9 cellular contexts compared by ENCODE assay signal in the genomic region with DNA sequence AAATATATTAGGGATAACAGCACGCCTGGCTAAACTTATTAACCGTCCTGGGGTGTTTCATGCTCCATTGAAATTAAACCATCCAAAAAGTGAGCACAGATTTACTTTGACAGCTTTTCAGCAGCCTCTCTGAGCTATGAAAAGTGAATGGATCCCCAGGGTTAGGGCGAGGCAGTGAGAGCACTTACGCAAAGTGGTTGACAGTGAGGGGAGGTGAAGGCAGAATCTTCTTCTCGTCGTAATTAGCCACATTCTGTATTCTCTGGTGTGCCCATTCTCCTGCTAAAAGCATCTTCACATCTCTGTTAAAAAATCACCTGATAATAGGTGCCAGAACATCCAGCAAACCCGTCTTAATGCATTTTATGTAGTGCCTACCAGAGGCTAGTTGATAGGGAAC. TPM values are rescaled to one million over a fixed set of nuclear protein-coding genes. Genes with fewer than 3 reads are reported as not detected.
A peak's percentile ranks its signal among the peaks of the same experiment; 100 is the strongest.
DNase-seq lines count a peak whose midpoint lies in the region; ATAC-seq and TF ChIP-seq lines count a peak whose summit lies in the region.
"Had no signal": no experiment of that assay in that cellular context is flagged by ENCODE, and none has a peak within 500 bp of the region (broad histone marks: within the 10 kb centered on the region; RNA-seq: fewer than 3 reads in every experiment).

No MANE protein-coding gene starts in this region.

- peak overlapping the region; percentile 73 to 86; a peak in 2 of 4 replicates for H3K4me3 ChIP-seq in Panc1 (ENCODE audit: low read depth in 2 of 2, low read length in 2 of 2)
- H3K4me3 ChIP-seq in stomach = peak overlapping the region; percentile 87 to 90 (median 89)

- H3K36me3 ChIP-seq in Panc1 (ENCODE audit: control insufficient read depth, insufficient read depth, low read length) = no peaks in the 10 kb centered on the region; the same call in 1 of the 2 replicates
- H3K36me3 ChIP-seq in stomach = peaks cover 5 to 15% (median 10%) of the 10 kb centered on the region in 4 donors

- H3K27ac ChIP-seq in Panc1 (ENCODE audit: low read length) (no peak overlapping the region), stomach (peak overlapping the region in 4 of 5 donors; percentile 32 to 98 (median 98))

- H3K4me3 Mint-ChIP-seq in activated T-cell treated with anti-CD3 and anti-CD28 coated beads, Interleukin-2, amount 50 U/mL, for 24 hours = peak overlapping the region; percentile 86

- H3K27me3 ChIP-seq in Panc1 (ENCODE audit: control insufficient read depth, insufficient read depth, low read length) (peaks cover 3% of the 10 kb centered on the region; the same call in 1 of the 2 replicates), stomach (no peaks in the 10 kb centered on the region)

- 31 to 58% (median 38%) methylated on average over 7 of the region's 7 CpGs for WGBS in stomach, 5 donors

- intact Hi-C loops in Panc1 (cut with micrococcal nuclease; ENCODE audit: unreplicated experiment) = loop anchor here (5.0 to 10.0 kb wide), 3 partner anchors 306 to 1816 kb away; no protein-coding TSS in a partner anchor
- intact Hi-C loops in stomach (cut with DNase I; ENCODE audit: low total_unique reads) = no loop called here

- TF ChIP-seq CTCF in Panc1 (IDR thresholded peaks at IDR 0.05) = no peak
- TF ChIP-seq CTCF in stomach (IDR thresholded peaks at IDR 0.05) = no peak

- H3K27me3 Mint-ChIP-seq in activated T-cell treated with anti-CD3 and anti-CD28 coated beads, Interleukin-2, amount 50 U/mL, for 24 hours = no peaks in the 10 kb centered on the region
- H3K27me3 Mint-ChIP-seq: stimulated activated memory B cell treated with anti-CD40 and anti-IgM and Interleukin-4, amounts not matched to agents 10 μg/mL and 1 μg/mL and 100 μg/mL, for 72 hours had no signal

- no peaks in the 10 kb centered on the region for H3K9me3 Mint-ChIP-seq in activated T-cell treated with anti-CD3 and anti-CD28 coated beads, Interleukin-2, amount 50 U/mL, for 24 hours
- H3K9me3 Mint-ChIP-seq: stimulated activated memory B cell treated with anti-CD40 and anti-IgM and Interleukin-4, amounts not matched to agents 10 μg/mL and 1 μg/mL and 100 μg/mL, for 72 hours had no signal

- no peak overlapping the region for H3K27ac Mint-ChIP-seq in activated T-cell treated with anti-CD3 and anti-CD28 coated beads, Interleukin-2, amount 50 U/mL, for 24 hours

- no peak for TF ChIP-seq POLR2A in stomach (IDR thresholded peaks at IDR 0.05)

- no peak for TF ChIP-seq EP300 in stomach (IDR thresholded peaks at IDR 0.05)

- no peaks in the 10 kb centered on the region for H3K9me3 ChIP-seq in Panc1 (ENCODE audit: control insufficient read depth, insufficient read depth, low read depth, low read length)
- no peaks in the 10 kb centered on the region for H3K9me3 ChIP-seq in stomach

- no peak for ATAC-seq in Panc1
- ATAC-seq in HG03432 (IDR thresholded peaks at IDR 0.05; ENCODE audit: unreplicated experiment) = no peak
- ATAC-seq: stimulated activated memory B cell treated with anti-CD40 and anti-IgM and Interleukin-4, amounts not matched to agents 10 μg/mL and 1 μg/mL and 100 μg/mL, for 72 hours had no signal

- peaks cover 16% of the 10 kb centered on the region for H3K36me3 Mint-ChIP-seq in activated T-cell treated with anti-CD3 and anti-CD28 coated beads, Interleukin-2, amount 50 U/mL, for 24 hours (ENCODE audit: low read depth)

- no TSS peak for BruUV-seq in Panc1 (replicated peaks; lab: Mats Ljungman, UMichigan)

- POLR2A ChIA-PET in Panc1 (lab: Charles Lee) = no interaction called here

- H3K4me1 ChIP-seq in Panc1 (ENCODE audit: control insufficient read depth, insufficient read depth, low read length) (no peaks in the 10 kb centered on the region), stomach (peaks cover 1 to 54% (median 26%) of the 10 kb centered on the region in 4 donors)

- DNase-seq in activated T-cell treated with anti-CD3 and anti-CD28 coated beads, Interleukin-2, amount 50 U/mL, for 24 hours = no peak
- no peak for DNase-seq in activated T-cell treated with anti-CD3 and anti-CD28 coated beads for 4 hours
- no peak for DNase-seq in Panc1 (ENCODE audit: low read depth, low spot score)
- DNase-seq in globus pallidus (ENCODE audit: low spot score) = peak; percentile 58
- no peak for DNase-seq in stomach
- no peak for DNase-seq in stimulated activated CD8-positive, alpha-beta memory T cell treated with anti-CD3 and anti-CD28 coated beads, Interleukin-4, amount 100 ng/mL, for 48 hours
- DNase-seq in DMS79 (lab: John Stamatoyannopoulos, UW) = no peak

- in situ Hi-C loops in Panc1 (cut with HindIII; ENCODE audit: low pct_unique_long_range_greater_than_20kb, low sequenced_read_pairs) = no loop called here

- peaks cover 18% of the 10 kb centered on the region for H3K4me1 Mint-ChIP-seq in activated T-cell treated with anti-CD3 and anti-CD28 coated beads, Interleukin-2, amount 50 U/mL, for 24 hours (ENCODE audit: low read depth)

- CTCF ChIA-PET in Panc1 (lab: Charles Lee) = no interaction called here

RNA-seq across cellular contexts. Expression of a gene that starts 1.9 kb away (rescaled TPM):
- total RNA-seq in Panc1 (2021; ENCODE audit: unreplicated experiment) (5.7 TPM), stomach (10 to 100 TPM; 26.4 to 60.0 (median 47.8) TPM)
- 2.6 TPM for polyA plus RNA-seq in Panc1 (2012; ENCODE audit: insufficient read length)
- 1 to 10 TPM; 6.1 to 7.7 (median 7.6) TPM for polyA plus RNA-seq in stomach
